17 cellular contexts compared by ENCODE assay signal in the genomic region with DNA sequence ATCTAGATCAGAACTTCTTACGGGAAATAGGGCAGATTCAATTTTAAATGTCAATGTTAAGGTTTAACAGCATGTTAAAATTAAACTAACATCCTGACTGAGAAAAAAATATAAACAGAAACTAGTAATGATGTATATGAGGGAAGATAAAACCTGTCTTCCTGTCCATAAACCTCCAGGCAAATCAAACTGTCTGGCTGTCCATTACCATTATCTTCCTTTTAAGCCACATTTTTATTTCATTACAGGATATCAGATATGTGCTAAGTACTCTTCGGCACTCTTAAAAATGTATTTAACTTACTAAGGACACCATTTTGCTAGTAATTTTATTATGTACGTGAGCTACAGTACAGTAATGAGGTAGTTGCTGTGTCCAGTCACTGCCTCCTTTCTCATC.
DNase-seq lines count a peak whose midpoint lies in the region; TF ChIP-seq lines count a peak whose summit lies in the region.
"Had no signal": no experiment of that assay in that cellular context is flagged by ENCODE, and none has a peak within 500 bp of the region (broad histone marks: within the 10 kb centered on the region; RNA-seq: fewer than 3 reads in every experiment).

No MANE protein-coding gene starts in this region.

- POLR2A ChIA-PET in PC-9 (lab: Charles Lee; ENCODE audit: unreplicated experiment) = no interaction called here
- POLR2A ChIA-PET in SK-N-SH (lab: Yijun Ruan, JAX) = interaction anchor here (0.6 to 1.1 kb wide), 2 partner anchors 18 to 58 kb away, joined by 3 read pairs; no protein-coding TSS in a partner anchor

- no peaks in the 10 kb centered on the region for H3K36me3 ChIP-seq in PC-9 (ENCODE audit: low read depth)
- no peaks in the 10 kb centered on the region for H3K36me3 ChIP-seq in SK-N-SH (replicated peaks in 1 of 2; ENCODE audit: control insufficient read depth in 1 of 2, insufficient read depth in 2 of 2, low read length in 1 of 2)
- H3K36me3 ChIP-seq: BLaER1 treated with 17β-estradiol and CSF1 and Interleukin-3, amounts not matched to agents 10 nM and 100 nM had no signal

- peak; percentile 59 to 100 for TF ChIP-seq EP300 in SK-N-SH (IDR thresholded peaks at IDR 0.05; ENCODE audit: borderline replicate concordance in 1 of 2, low read depth in 1 of 2, low read length in 1 of 2)

- H3K4me1 ChIP-seq in PC-9 (replicated peaks; ENCODE audit: insufficient read depth) (no peaks in the 10 kb centered on the region), SK-N-SH (ENCODE audit: control insufficient read depth in 1 of 2, insufficient read depth in 2 of 2, low read depth in 1 of 2, low read length in 1 of 2) (peaks cover 0 to 14% of the 10 kb centered on the region in 2 experiments; a peak in 3 of 4 replicates)
- H3K4me1 ChIP-seq: BLaER1 treated with 17β-estradiol and CSF1 and Interleukin-3, amounts not matched to agents 10 nM and 100 nM; Caco-2 had no signal

- H3K4me3 ChIP-seq in PC-9 (no peak overlapping the region), SK-N-SH (ENCODE audit: low read depth in 2 of 2, low read length in 1 of 2) (no peak overlapping the region)
- H3K4me3 ChIP-seq: BLaER1 treated with 17β-estradiol and CSF1 and Interleukin-3, amounts not matched to agents 10 nM and 100 nM had no signal

- H2AFZ ChIP-seq in PC-9 (peak overlapping the region; percentile 14; the same call in 1 of the 2 replicates), SK-N-SH (ENCODE audit: low read depth) (peak overlapping the region; percentile 66; the same call in 1 of the 2 replicates)

- no peak overlapping the region for H3K27ac ChIP-seq in PC-9
- peak overlapping the region in 1 of 2 experiments; percentile 97; a peak in 2 of 4 replicates for H3K27ac ChIP-seq in SK-N-SH (ENCODE audit: low read depth in 2 of 2, low read length in 1 of 2)
- H3K27ac ChIP-seq: BLaER1 treated with 17β-estradiol and CSF1 and Interleukin-3, amounts not matched to agents 10 nM and 100 nM; C4-2B had no signal

- DNase-seq in PC-9 = no peak
- DNase-seq in SK-N-SH = peak; percentile 25
- DNase-seq in left kidney (ENCODE audit: low read depth, low spot score) = peak; percentile 26
- DNase-seq in NCI-H1694 (lab: John Stamatoyannopoulos, UW) = no peak
- no peak for DNase-seq in NCI-H82 (lab: John Stamatoyannopoulos, UW)
- DNase-seq in anterior cingulate cortex (lab: John Stamatoyannopoulos, UW) = no peak
- no peak for DNase-seq in inferior parietal cortex (ENCODE audit: extremely low spot score)
- DNase-seq: 8988T; ACHN; Caco-2; Calu3; CD4-positive, alpha-beta T cell; CD8-positive, alpha-beta T cell; DMS79 treated with DMSO at 0.1 percent for 48 hours; GF-D8 had no signal

- intact Hi-C loops in PC-9 (cut with micrococcal nuclease; ENCODE audit: unreplicated experiment) = no loop called here

- H3K4me2 ChIP-seq in PC-9 = no peak overlapping the region
- H3K4me2 ChIP-seq in SK-N-SH = no peak overlapping the region
- H3K4me2 ChIP-seq: BLaER1 treated with 17β-estradiol and CSF1 and Interleukin-3, amounts not matched to agents 10 nM and 100 nM had no signal

- H3K27me3 ChIP-seq in PC-9 (ENCODE audit: insufficient read depth, low read depth) = no peaks in the 10 kb centered on the region
- no peaks in the 10 kb centered on the region for H3K27me3 ChIP-seq in SK-N-SH (ENCODE audit: insufficient read depth)
- H3K27me3 ChIP-seq: BLaER1 treated with 17β-estradiol and CSF1 and Interleukin-3, amounts not matched to agents 10 nM and 100 nM had no signal

- H4K20me1 ChIP-seq in PC-9 (ENCODE audit: insufficient read depth) = no peaks in the 10 kb centered on the region
- no peaks in the 10 kb centered on the region for H4K20me1 ChIP-seq in SK-N-SH (ENCODE audit: insufficient read depth)
- H4K20me1 ChIP-seq: BLaER1 treated with 17β-estradiol and CSF1 and Interleukin-3, amounts not matched to agents 10 nM and 100 nM had no signal

- no peaks in the 10 kb centered on the region for H3K79me2 ChIP-seq in PC-9 (ENCODE audit: low read depth)
- no peaks in the 10 kb centered on the region for H3K79me2 ChIP-seq in SK-N-SH (ENCODE audit: insufficient read depth)

- CTCF ChIA-PET in PC-9 (lab: Charles Lee) (no interaction called here), SK-N-SH (lab: Yijun Ruan, JAX) (no interaction called here)

- H3F3A ChIP-seq in PC-9 (ENCODE audit: insufficient read depth, low read depth) = no peaks in the 10 kb centered on the region
- no peaks in the 10 kb centered on the region for H3F3A ChIP-seq in SK-N-SH (replicated peaks; ENCODE audit: insufficient read depth)

- BruUV-seq in PC-9 (replicated peaks; lab: Mats Ljungman, UMichigan) = no TSS peak

- no peaks in the 10 kb centered on the region; the same call in 1 of the 2 replicates for H3K9me3 ChIP-seq in PC-9 (ENCODE audit: insufficient read depth, low read depth)
- no peaks in the 10 kb centered on the region for H3K9me3 ChIP-seq in SK-N-SH
- H3K9me3 ChIP-seq: BLaER1 treated with 17β-estradiol and CSF1 and Interleukin-3, amounts not matched to agents 10 nM and 100 nM; Caco-2 had no signal

- TF ChIP-seq RAD21 in SK-N-SH (IDR thresholded peaks at IDR 0.05; ENCODE audit: low read length) = peak; percentile 48

- H3K9ac ChIP-seq in SK-N-SH = no peak overlapping the region
- H3K9ac ChIP-seq: BLaER1 treated with 17β-estradiol and CSF1 and Interleukin-3, amounts not matched to agents 10 nM and 100 nM had no signal

- 26% methylated on average over 3 of the region's 3 CpGs for WGBS in SK-N-SH (ENCODE audit: low lambda C conversion rate)

- H3K9me2 ChIP-seq in PC-9 (ENCODE audit: insufficient read depth) (peaks cover 5% of the 10 kb centered on the region; the same call in 1 of the 2 replicates), SK-N-SH (no peaks in the 10 kb centered on the region)

- no peak for TF ChIP-seq CTCF in PC-9 (conservative IDR thresholded peaks at IDR 0.05)
- TF ChIP-seq CTCF in SK-N-SH (IDR thresholded peaks at IDR 0.05) = no peak

TF ChIP-seq in SK-N-SH, 30 proteins besides CTCF, POLR2A, EP300 and RAD21 (continues in another document):
- TF ChIP-seq, protein P1, sequence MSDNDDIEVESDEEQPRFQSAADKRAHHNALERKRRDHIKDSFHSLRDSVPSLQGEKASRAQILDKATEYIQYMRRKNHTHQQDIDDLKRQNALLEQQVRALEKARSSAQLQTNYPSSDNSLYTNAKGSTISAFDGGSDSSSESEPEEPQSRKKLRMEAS (IDR thresholded peaks at IDR 0.05; ENCODE audit: low read depth) = no peak
- TF ChIP-seq RFX5 (IDR thresholded peaks at IDR 0.05; ENCODE audit: low read length) (no peak), RXRA (IDR thresholded peaks at IDR 0.05; ENCODE audit: borderline replicate concordance, low read depth) (no peak), PBX3 (IDR thresholded peaks at IDR 0.05) (no peak; the same call in 1 of the 2 replicates), MXI1 (IDR thresholded peaks at IDR 0.05; ENCODE audit: low read depth, low read length) (0 out of 2 replicates have a peak, but pooled peaks have one; percentile 41), NFIC (IDR thresholded peaks at IDR 0.05; ENCODE audit: borderline replicate concordance) (peak; percentile 15; the same call in 1 of the 2 replicates), USF2 (IDR thresholded peaks at IDR 0.05; ENCODE audit: borderline replicate concordance, low read depth, low read length) (no peak), TAF1 (IDR thresholded peaks at IDR 0.05; ENCODE audit: borderline replicate concordance, low read depth, low read length) (no peak), FOSL2 (IDR thresholded peaks at IDR 0.05; ENCODE audit: borderline replicate concordance, low read depth) (no peak), YY1 (IDR thresholded peaks at IDR 0.05; ENCODE audit: low read depth) (no peak), RCOR1 (IDR thresholded peaks at IDR 0.05; ENCODE audit: low read length) (peak; percentile 85; the same call in 1 of the 2 replicates), EZH2phosphoT487 (IDR thresholded peaks at IDR 0.05; ENCODE audit: borderline replicate concordance, low read depth) (no peak), ELF1 (IDR thresholded peaks at IDR 0.05) (no peak), TCF12 (IDR thresholded peaks at IDR 0.05) (peak; percentile 70), GABPA (IDR thresholded peaks at IDR 0.05; ENCODE audit: low read depth) (no peak), IRF3 (IDR thresholded peaks at IDR 0.05; ENCODE audit: low read depth, low read length) (no peak)
- TF ChIP-seq, protein P2, sequence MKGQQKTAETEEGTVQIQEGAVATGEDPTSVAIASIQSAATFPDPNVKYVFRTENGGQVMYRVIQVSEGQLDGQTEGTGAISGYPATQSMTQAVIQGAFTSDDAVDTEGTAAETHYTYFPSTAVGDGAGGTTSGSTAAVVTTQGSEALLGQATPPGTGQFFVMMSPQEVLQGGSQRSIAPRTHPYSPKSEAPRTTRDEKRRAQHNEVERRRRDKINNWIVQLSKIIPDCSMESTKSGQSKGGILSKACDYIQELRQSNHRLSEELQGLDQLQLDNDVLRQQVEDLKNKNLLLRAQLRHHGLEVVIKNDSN (IDR thresholded peaks at IDR 0.05; ENCODE audit: borderline replicate concordance, low read depth) = no peak

Comparison
In these comparisons a context has a peak if more than half of its experiments do, and no peak if none do; other contexts are left out.
1. DNase-seq: peak in SK-N-SH (single experiment) and left kidney (single experiment); none in PC-9 (0 of 2), NCI-H1694 (single experiment), NCI-H82 (single experiment), anterior cingulate cortex (0 of 58) and inferior parietal cortex (single experiment).